ENCODE assay signal across 1 cellular context in the genomic region with DNA sequence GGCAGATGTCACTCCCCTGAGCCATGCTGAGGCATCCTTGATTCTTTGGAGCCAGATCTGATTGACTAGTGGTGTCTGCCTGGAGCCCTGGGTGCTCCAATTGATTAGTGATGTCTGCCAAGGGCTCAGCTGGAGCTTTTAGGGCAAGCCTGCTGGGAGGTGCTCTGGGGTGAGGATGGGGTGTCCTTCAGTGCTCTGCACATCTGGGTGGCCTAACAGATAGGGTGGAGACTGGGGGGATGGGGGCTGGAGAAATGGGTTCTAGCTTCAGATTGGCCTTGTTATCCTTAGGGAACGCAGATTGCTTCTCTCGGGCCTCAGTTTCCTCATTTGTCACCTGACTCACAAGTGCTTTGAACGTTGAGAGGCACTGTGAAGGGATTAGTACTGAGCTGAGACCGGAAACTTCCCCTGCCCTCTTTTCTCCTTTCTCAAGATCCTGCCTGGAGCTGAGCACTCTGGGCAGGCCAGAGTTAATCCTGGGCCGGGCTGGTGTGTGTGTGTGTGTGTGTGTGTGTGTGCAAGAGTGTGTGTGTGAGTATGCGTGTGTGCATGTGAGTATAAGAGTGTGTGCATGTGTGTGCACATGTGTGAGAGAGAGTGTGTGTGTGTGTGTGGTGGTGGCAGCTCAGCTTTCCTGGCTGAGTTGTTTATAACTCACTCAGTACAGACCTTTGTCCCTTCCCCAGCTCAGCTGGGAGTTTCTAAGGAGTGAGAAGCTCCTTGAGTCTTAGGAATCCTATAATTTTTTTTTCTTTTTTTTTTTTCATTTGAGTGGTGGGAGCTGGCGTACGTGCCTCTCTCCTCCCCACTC.
TF ChIP-seq lines count a peak whose summit lies in the region.

No MANE protein-coding gene starts in this region.

TF ChIP-seq in SK-N-SH, 30 proteins besides CTCF, POLR2A, EP300 and RAD21 (continued from another document):
- TF ChIP-seq REST (IDR thresholded peaks at IDR 0.05; ENCODE audit: low read depth, low read length) (no peak), FOXM1 (IDR thresholded peaks at IDR 0.05; ENCODE audit: low read depth) (no peak), TCF12 (IDR thresholded peaks at IDR 0.05) (no peak), IRF3 (IDR thresholded peaks at IDR 0.05; ENCODE audit: low read depth, low read length) (no peak), SMC3 (IDR thresholded peaks at IDR 0.05; ENCODE audit: low read depth, low read length) (no peak), USF2 (IDR thresholded peaks at IDR 0.05; ENCODE audit: borderline replicate concordance, low read depth, low read length) (no peak), NFIC (IDR thresholded peaks at IDR 0.05; ENCODE audit: borderline replicate concordance) (no peak)
- TF ChIP-seq, protein P1, sequence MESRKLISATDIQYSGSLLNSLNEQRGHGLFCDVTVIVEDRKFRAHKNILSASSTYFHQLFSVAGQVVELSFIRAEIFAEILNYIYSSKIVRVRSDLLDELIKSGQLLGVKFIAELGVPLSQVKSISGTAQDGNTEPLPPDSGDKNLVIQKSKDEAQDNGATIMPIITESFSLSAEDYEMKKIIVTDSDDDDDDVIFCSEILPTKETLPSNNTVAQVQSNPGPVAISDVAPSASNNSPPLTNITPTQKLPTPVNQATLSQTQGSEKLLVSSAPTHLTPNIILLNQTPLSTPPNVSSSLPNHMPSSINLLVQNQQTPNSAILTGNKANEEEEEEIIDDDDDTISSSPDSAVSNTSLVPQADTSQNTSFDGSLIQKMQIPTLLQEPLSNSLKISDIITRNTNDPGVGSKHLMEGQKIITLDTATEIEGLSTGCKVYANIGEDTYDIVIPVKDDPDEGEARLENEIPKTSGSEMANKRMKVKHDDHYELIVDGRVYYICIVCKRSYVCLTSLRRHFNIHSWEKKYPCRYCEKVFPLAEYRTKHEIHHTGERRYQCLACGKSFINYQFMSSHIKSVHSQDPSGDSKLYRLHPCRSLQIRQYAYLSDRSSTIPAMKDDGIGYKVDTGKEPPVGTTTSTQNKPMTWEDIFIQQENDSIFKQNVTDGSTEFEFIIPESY (IDR thresholded peaks at IDR 0.05; ENCODE audit: borderline replicate concordance, low read depth), result no peak
- TF ChIP-seq, protein P2, sequence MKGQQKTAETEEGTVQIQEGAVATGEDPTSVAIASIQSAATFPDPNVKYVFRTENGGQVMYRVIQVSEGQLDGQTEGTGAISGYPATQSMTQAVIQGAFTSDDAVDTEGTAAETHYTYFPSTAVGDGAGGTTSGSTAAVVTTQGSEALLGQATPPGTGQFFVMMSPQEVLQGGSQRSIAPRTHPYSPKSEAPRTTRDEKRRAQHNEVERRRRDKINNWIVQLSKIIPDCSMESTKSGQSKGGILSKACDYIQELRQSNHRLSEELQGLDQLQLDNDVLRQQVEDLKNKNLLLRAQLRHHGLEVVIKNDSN (IDR thresholded peaks at IDR 0.05; ENCODE audit: borderline replicate concordance, low read depth), result no peak
